23 cellular contexts compared by ENCODE assay signal in genomic region chr13:30884543-30884942, GRCh38. TPM values are rescaled to one million over a fixed set of nuclear protein-coding genes. Genes with fewer than 3 reads are reported as not detected.
DNase-seq lines count a peak whose midpoint lies in the region; ATAC-seq and TF ChIP-seq lines count a peak whose summit lies in the region.
"Had no signal": no experiment of that assay in that cellular context is flagged by ENCODE, and none has a peak within 500 bp of the region (broad histone marks: within the 10 kb centered on the region; RNA-seq: fewer than 3 reads in every experiment).

No MANE protein-coding gene starts in this region.

- no peak for TF ChIP-seq EP300 in Ishikawa (IDR thresholded peaks at IDR 0.05; ENCODE audit: borderline replicate concordance)

- no peak overlapping the region for H4K5ac ChIP-seq in mesendoderm (ENCODE audit: low read length)

- H3K36me3 ChIP-seq in mesendoderm (ENCODE audit: control insufficient read depth, insufficient read depth, low read length), result no peaks in the 10 kb centered on the region
- H3K36me3 ChIP-seq: BLaER1 treated with 17β-estradiol and CSF1 and Interleukin-3, amounts not matched to agents 10 nM and 100 nM; colonic mucosa; pancreas had no signal

- no CpG with 5 or more reads among the region's 5 CpGs for WGBS in mesendoderm (ENCODE audit: extremely low coverage, insufficient coverage, low lambda C conversion rate)

- H3K18ac ChIP-seq in mesendoderm (ENCODE audit: low read length), result no peak overlapping the region

- H2BK120ac ChIP-seq in mesendoderm (ENCODE audit: low read depth, low read length), result no peak overlapping the region

- H3K27ac ChIP-seq in mesendoderm (ENCODE audit: low read depth, low read length), result no peak overlapping the region
- H3K27ac ChIP-seq: BLaER1 treated with 17β-estradiol and CSF1 and Interleukin-3, amounts not matched to agents 10 nM and 100 nM; colonic mucosa; pancreas; testis had no signal

- H3K4me2 ChIP-seq in mesendoderm (ENCODE audit: low read length), result no peak overlapping the region
- H3K4me2 ChIP-seq: BLaER1 treated with 17β-estradiol and CSF1 and Interleukin-3, amounts not matched to agents 10 nM and 100 nM had no signal

- no peak overlapping the region for H2BK5ac ChIP-seq in mesendoderm (ENCODE audit: low read length)

- H3K27me3 ChIP-seq in mesendoderm (ENCODE audit: insufficient read depth, low read length, poor library complexity), result no peaks in the 10 kb centered on the region
- H3K27me3 ChIP-seq: BLaER1 treated with 17β-estradiol and CSF1 and Interleukin-3, amounts not matched to agents 10 nM and 100 nM; colonic mucosa; pancreas; testis had no signal

- DNase-seq in NCI-H82 (lab: John Stamatoyannopoulos, UW) (peak; percentile 56), NCI-H82 treated with DMSO at 0.1 percent for 48 hours (lab: John Stamatoyannopoulos, UW; ENCODE audit: unreplicated experiment) (no peak), NOMO-1 treated with DMSO at 0.1 percent for 48 hours (lab: John Stamatoyannopoulos, UW; ENCODE audit: unreplicated experiment) (peak; percentile 19), mesendoderm (peak; percentile 73), putamen (ENCODE audit: low spot score) (no peak), HuH-7 (ENCODE audit: low spot score) (no peak)
- DNase-seq: activated CD4-positive, alpha-beta T cell treated with anti-CD3 and anti-CD28 coated beads for 36 hours; colonic mucosa; GDM1; glutamatergic neuron; NCI-H146; NCI-H510A; pancreas; PC-3; SHP77 treated with DMSO at 0.1 percent for 48 hours; stimulated activated CD4-positive, alpha-beta T cell treated with anti-CD3 and anti-CD28 coated beads, Interleukin-15, amount 100 ng/mL, for 24 hours; testis had no signal

- H3K9ac ChIP-seq in mesendoderm (ENCODE audit: low read length), result no peak overlapping the region
- H3K9ac ChIP-seq: BLaER1 treated with 17β-estradiol and CSF1 and Interleukin-3, amounts not matched to agents 10 nM and 100 nM had no signal

- no peaks in the 10 kb centered on the region for H3K79me2 ChIP-seq in mesendoderm (ENCODE audit: control insufficient read depth, insufficient read depth, low read length)

- H4K8ac ChIP-seq in mesendoderm (ENCODE audit: low read depth, low read length), result no peak overlapping the region

- no peak overlapping the region for H3K56ac ChIP-seq in mesendoderm (ENCODE audit: low read length)

- no peak overlapping the region for H3K23ac ChIP-seq in mesendoderm (ENCODE audit: low read length)

- ATAC-seq in HG02840 (IDR thresholded peaks at IDR 0.05; ENCODE audit: low FRiP score, unreplicated experiment), result no peak
- ATAC-seq: left lobe of liver; natural killer cell treated with Interleukin-12 subunit alpha and Interleukin-12 subunit beta and Interleukin-15 and Interleukin-18, amount 100 ng/mL, for 72 hours; pancreas; PC-3; sciatic nerve had no signal

- H3K4me1 ChIP-seq in mesendoderm (ENCODE audit: control insufficient read depth, low read depth, low read length), result peaks cover 2% of the 10 kb centered on the region
- H3K4me1 ChIP-seq: colonic mucosa, pancreas, testis had no signal

- no peak overlapping the region for H2BK15ac ChIP-seq in mesendoderm (replicated peaks; ENCODE audit: low read depth)

- no peaks in the 10 kb centered on the region for H3K79me1 ChIP-seq in mesendoderm (ENCODE audit: low read length)

- H3K4ac ChIP-seq in mesendoderm (ENCODE audit: low read depth, low read length), result no peak overlapping the region

- no peak overlapping the region for H3K4me3 ChIP-seq in mesendoderm (ENCODE audit: low read length)
- H3K4me3 ChIP-seq: BLaER1 treated with 17β-estradiol and CSF1 and Interleukin-3, amounts not matched to agents 10 nM and 100 nM; colonic mucosa; pancreas; testis had no signal

- H2AK5ac ChIP-seq in mesendoderm (ENCODE audit: low read length), result no peak overlapping the region

- no peak for TF ChIP-seq RAD21 in Ishikawa (IDR thresholded peaks at IDR 0.05; ENCODE audit: low read depth)

TF ChIP-seq in Ishikawa, 13 proteins besides CTCF, POLR2A, EP300 and RAD21:
- TF ChIP-seq EGR1 (IDR thresholded peaks at IDR 0.05) (no peak), TAF1 (IDR thresholded peaks at IDR 0.05; ENCODE audit: low read depth) (no peak), ZBTB7A (IDR thresholded peaks at IDR 0.05; ENCODE audit: low read depth) (no peak), REST (IDR thresholded peaks at IDR 0.05; ENCODE audit: low read depth) (no peak), CREB1 (IDR thresholded peaks at IDR 0.05; ENCODE audit: low read depth) (no peak), FOXM1 (IDR thresholded peaks at IDR 0.05; ENCODE audit: borderline replicate concordance, low read depth) (no peak), TCF12 (IDR thresholded peaks at IDR 0.05; ENCODE audit: low read depth) (no peak), CEBPB (IDR thresholded peaks at IDR 0.05) (no peak), TEAD4 (IDR thresholded peaks at IDR 0.05) (no peak), YY1 (IDR thresholded peaks at IDR 0.05; ENCODE audit: low read depth) (peak; percentile 61), MAX (IDR thresholded peaks at IDR 0.05) (peak; percentile 63), NFIC (IDR thresholded peaks at IDR 0.05) (no peak)
- TF ChIP-seq, protein P1, sequence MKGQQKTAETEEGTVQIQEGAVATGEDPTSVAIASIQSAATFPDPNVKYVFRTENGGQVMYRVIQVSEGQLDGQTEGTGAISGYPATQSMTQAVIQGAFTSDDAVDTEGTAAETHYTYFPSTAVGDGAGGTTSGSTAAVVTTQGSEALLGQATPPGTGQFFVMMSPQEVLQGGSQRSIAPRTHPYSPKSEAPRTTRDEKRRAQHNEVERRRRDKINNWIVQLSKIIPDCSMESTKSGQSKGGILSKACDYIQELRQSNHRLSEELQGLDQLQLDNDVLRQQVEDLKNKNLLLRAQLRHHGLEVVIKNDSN (IDR thresholded peaks at IDR 0.05), result no peak
TF ChIP-seq in Ishikawa: peak in this region for 2.

RNA-seq across cellular contexts. Expression of gene MEDAG, which starts 21.5 kb away (rescaled TPM):
- 0.27 TPM for polyA plus RNA-seq in mesendoderm (2013, experiment 1 of 2)
- polyA plus RNA-seq in mesendoderm (2013, experiment 2 of 2), result 0.41 TPM

RNA-seq across cellular contexts. Expression of gene TEX26, which starts 47.9 kb away (rescaled TPM):
- 0.03 TPM for polyA plus RNA-seq in mesendoderm (2013, experiment 1 of 2)
- not detected for polyA plus RNA-seq in mesendoderm (2013, experiment 2 of 2)

Comparison
In these comparisons a context has a peak if more than half of its experiments do, and no peak if none do; other contexts are left out.
1. DNase-seq: peak in NCI-H82 (single experiment), NOMO-1 treated with DMSO at 0.1 percent for 48 hours (single experiment) and mesendoderm (single experiment); none in NCI-H82 treated with DMSO at 0.1 percent for 48 hours (single experiment), putamen (single experiment) and HuH-7 (single experiment).